ENCODE assay signal across 24 cellular contexts in genomic region chr6:35086636-35087360, GRCh38. TPM values are rescaled to one million over a fixed set of nuclear protein-coding genes. Genes with fewer than 3 reads are reported as not detected.
DNase-seq lines count a peak whose midpoint lies in the region; ATAC-seq and TF ChIP-seq lines count a peak whose summit lies in the region.
"Had no signal": no experiment of that assay in that cellular context is flagged by ENCODE, and none has a peak within 500 bp of the region (broad histone marks: within the 10 kb centered on the region; RNA-seq: fewer than 3 reads in every experiment).

No MANE protein-coding gene starts in this region.

- no peaks in the 10 kb centered on the region for H3K27me3 Mint-ChIP-seq in central memory CD8-positive, alpha-beta T cell
- H3K27me3 Mint-ChIP-seq in type B pancreatic cell, result no peaks in the 10 kb centered on the region
- H3K27me3 Mint-ChIP-seq in activated naive CD4-positive, alpha-beta T cell treated with anti-CD3 and anti-CD28 coated beads, Interleukin-2, amount 10 ng/mL, durations not matched to agents 7 days and 5 days, result no peaks in the 10 kb centered on the region
- H3K27me3 Mint-ChIP-seq in activated naive CD4-positive, alpha-beta T cell treated with anti-CD3 and anti-CD28 coated beads for 36 hours (ENCODE audit: low read depth), result no peaks in the 10 kb centered on the region
- H3K27me3 Mint-ChIP-seq: activated naive CD8-positive, alpha-beta T cell had no signal

- H3K27ac Mint-ChIP-seq in central memory CD8-positive, alpha-beta T cell (ENCODE audit: low read depth), result peak overlapping the region; percentile 9
- no peak overlapping the region for H3K27ac Mint-ChIP-seq in type B pancreatic cell
- H3K27ac Mint-ChIP-seq in activated naive CD4-positive, alpha-beta T cell treated with anti-CD3 and anti-CD28 coated beads, Interleukin-2, amount 10 ng/mL, durations not matched to agents 7 days and 5 days, result no peak overlapping the region
- no peak overlapping the region for H3K27ac Mint-ChIP-seq in activated naive CD4-positive, alpha-beta T cell treated with anti-CD3 and anti-CD28 coated beads for 36 hours
- H3K27ac Mint-ChIP-seq: activated naive CD8-positive, alpha-beta T cell; brain had no signal

- peak; percentile 30 for DNase-seq in activated CD8-positive, alpha-beta memory T cell treated with anti-CD3 and anti-CD28 coated beads for 24 hours
- DNase-seq in activated CD8-positive, alpha-beta memory T cell treated with anti-CD3 and anti-CD28 coated beads, Interleukin-2, amount 50 U/mL, for 4 hours, result no peak
- peak in 1 of 2 donors; percentile 5 for DNase-seq in central memory CD8-positive, alpha-beta T cell (ENCODE audit: low spot score in 2 of 2)
- DNase-seq in type B pancreatic cell (ENCODE audit: extremely low spot score, unreplicated experiment) (peak; percentile 58), mucosa of gallbladder (ENCODE audit: low spot score) (no peak)
- DNase-seq in activated naive CD4-positive, alpha-beta T cell treated with anti-CD3 and anti-CD28 coated beads, Interleukin-2, amount 10 ng/mL, durations not matched to agents 7 days and 5 days, result no peak
- no peak for DNase-seq in activated naive CD4-positive, alpha-beta T cell treated with anti-CD3 and anti-CD28 coated beads for 36 hours
- DNase-seq: activated CD4-positive, alpha-beta T cell treated with anti-CD3 and anti-CD28 coated beads, Interleukin-2, amount 50 U/mL, for 48 hours; cortex of kidney; foreskin fibroblast; left colon; NCI-H1417; NCI-H2171; NCI-H526 treated with DMSO at 0.1 percent for 48 hours; stimulated activated naive CD4-positive, alpha-beta T cell; transverse colon had no signal

- H3K36me3 Mint-ChIP-seq in central memory CD8-positive, alpha-beta T cell (ENCODE audit: insufficient read depth), result peaks cover 6% of the 10 kb centered on the region
- H3K36me3 Mint-ChIP-seq in type B pancreatic cell, result peaks cover 11% of the 10 kb centered on the region
- H3K36me3 Mint-ChIP-seq in activated naive CD4-positive, alpha-beta T cell treated with anti-CD3 and anti-CD28 coated beads, Interleukin-2, amount 10 ng/mL, durations not matched to agents 7 days and 5 days, result no peaks in the 10 kb centered on the region
- H3K36me3 Mint-ChIP-seq in activated naive CD4-positive, alpha-beta T cell treated with anti-CD3 and anti-CD28 coated beads for 36 hours (ENCODE audit: low read depth), result peaks cover 13% of the 10 kb centered on the region
- H3K36me3 Mint-ChIP-seq: activated naive CD8-positive, alpha-beta T cell had no signal

- H3K27me3 ChIP-seq in muscle layer of colon (ENCODE audit: control insufficient read depth in 1 of 2, insufficient read depth in 2 of 2, low read length in 2 of 2), result no peaks in the 10 kb centered on the region
- H3K27me3 ChIP-seq: BLaER1 treated with 17β-estradiol and CSF1 and Interleukin-3, amounts not matched to agents 10 nM and 100 nM; transverse colon had no signal

- H3K4me1 ChIP-seq in muscle layer of colon (ENCODE audit: insufficient read depth, low read length), result peaks cover 45% of the 10 kb centered on the region
- H3K4me1 ChIP-seq: A549 had no signal

- peaks cover 80% of the 10 kb centered on the region for H3K36me3 ChIP-seq in muscle layer of colon (ENCODE audit: insufficient read depth, low read length)

- ATAC-seq in central memory CD8-positive, alpha-beta T cell (replicated peaks; ENCODE audit: extremely low read depth, poor library complexity, severe bottlenecking), result no peak
- ATAC-seq: A549, HCT116, HepG2, left colon had no signal

- H3K9ac ChIP-seq in muscle layer of colon (ENCODE audit: low read length), result no peak overlapping the region

- no peak for TF ChIP-seq CTCF in type B pancreatic cell (conservative IDR thresholded peaks at IDR 0.05)

- H3K9me3 Mint-ChIP-seq in central memory CD8-positive, alpha-beta T cell, result no peaks in the 10 kb centered on the region
- H3K9me3 Mint-ChIP-seq in type B pancreatic cell, result no peaks in the 10 kb centered on the region
- no peaks in the 10 kb centered on the region for H3K9me3 Mint-ChIP-seq in activated naive CD4-positive, alpha-beta T cell treated with anti-CD3 and anti-CD28 coated beads, Interleukin-2, amount 10 ng/mL, durations not matched to agents 7 days and 5 days
- H3K9me3 Mint-ChIP-seq in activated naive CD4-positive, alpha-beta T cell treated with anti-CD3 and anti-CD28 coated beads for 36 hours, result no peaks in the 10 kb centered on the region
- H3K9me3 Mint-ChIP-seq: brain had no signal

- intact Hi-C loops in activated naive CD4-positive, alpha-beta T cell treated with anti-CD3 and anti-CD28 coated beads for 36 hours (cut with micrococcal nuclease), result no loop called here

- H3K4me1 Mint-ChIP-seq in central memory CD8-positive, alpha-beta T cell, result peaks cover 4% of the 10 kb centered on the region
- H3K4me1 Mint-ChIP-seq in type B pancreatic cell (ENCODE audit: unreplicated experiment), result no peaks in the 10 kb centered on the region
- H3K4me1 Mint-ChIP-seq in activated naive CD4-positive, alpha-beta T cell treated with anti-CD3 and anti-CD28 coated beads, Interleukin-2, amount 10 ng/mL, durations not matched to agents 7 days and 5 days, result no peaks in the 10 kb centered on the region
- no peaks in the 10 kb centered on the region for H3K4me1 Mint-ChIP-seq in activated naive CD4-positive, alpha-beta T cell treated with anti-CD3 and anti-CD28 coated beads for 36 hours (ENCODE audit: low read depth)

- peak overlapping the region; percentile 49 for H3K27ac ChIP-seq in muscle layer of colon (ENCODE audit: low read depth, low read length)
- H3K27ac ChIP-seq: A549, transverse colon, VCaP had no signal

- CTCF ChIA-PET in activated naive CD4-positive, alpha-beta T cell treated with anti-CD3 and anti-CD28 coated beads, Interleukin-2, amount 10 ng/mL, durations not matched to agents 7 days and 5 days (lab: Charles Lee), result no interaction called here
- CTCF ChIA-PET in activated naive CD4-positive, alpha-beta T cell treated with anti-CD3 and anti-CD28 coated beads for 36 hours (lab: Charles Lee), result interaction anchor here (1.2 kb wide), 1 partner anchor 119 kb away, joined by 3 read pairs; no protein-coding TSS in a partner anchor

- H3K9me3 ChIP-seq in muscle layer of colon (ENCODE audit: low read length), result no peaks in the 10 kb centered on the region
- H3K9me3 ChIP-seq: A549; BLaER1 treated with 17β-estradiol and CSF1 and Interleukin-3, amounts not matched to agents 10 nM and 100 nM; transverse colon had no signal

- no peak overlapping the region for H3K4me3 ChIP-seq in muscle layer of colon (ENCODE audit: low read depth in 1 of 2, low read length in 2 of 2)
- H3K4me3 ChIP-seq: A549; BLaER1 treated with 17β-estradiol and CSF1 and Interleukin-3, amounts not matched to agents 10 nM and 100 nM; transverse colon had no signal

- H3K4me3 Mint-ChIP-seq in central memory CD8-positive, alpha-beta T cell, result no peak overlapping the region
- no peak overlapping the region for H3K4me3 Mint-ChIP-seq in type B pancreatic cell
- H3K4me3 Mint-ChIP-seq in activated naive CD4-positive, alpha-beta T cell treated with anti-CD3 and anti-CD28 coated beads, Interleukin-2, amount 10 ng/mL, durations not matched to agents 7 days and 5 days, result no peak overlapping the region
- no peak overlapping the region for H3K4me3 Mint-ChIP-seq in activated naive CD4-positive, alpha-beta T cell treated with anti-CD3 and anti-CD28 coated beads for 36 hours
- H3K4me3 Mint-ChIP-seq: activated naive CD8-positive, alpha-beta T cell; brain had no signal

RNA-seq across cellular contexts. Expression of gene TCP11, which starts 54.3 kb away (rescaled TPM):
- not detected in 2 replicates for total RNA-seq in type B pancreatic cell (ENCODE audit: low replicate concordance)
- not detected for total RNA-seq in mucosa of gallbladder
- not detected for total RNA-seq in activated naive CD4-positive, alpha-beta T cell treated with anti-CD3 and anti-CD28 coated beads for 36 hours
- total RNA-seq: HepG2, left colon had no signal

Comparison
In these comparisons a context has a peak if more than half of its experiments do, and no peak if none do; other contexts are left out.
1. DNase-seq: peak in activated CD8-positive, alpha-beta memory T cell treated with anti-CD3 and anti-CD28 coated beads for 24 hours (single experiment) and type B pancreatic cell (single experiment); none in activated CD8-positive, alpha-beta memory T cell treated with anti-CD3 and anti-CD28 coated beads, Interleukin-2, amount 50 U/mL, for 4 hours (single experiment), activated naive CD4-positive, alpha-beta T cell treated with anti-CD3 and anti-CD28 coated beads, Interleukin-2, amount 10 ng/mL, durations not matched to agents 7 days and 5 days (single experiment), mucosa of gallbladder (single experiment) and activated naive CD4-positive, alpha-beta T cell treated with anti-CD3 and anti-CD28 coated beads for 36 hours (single experiment).